1 cellular context compared by ENCODE assay signal in the genomic region with DNA sequence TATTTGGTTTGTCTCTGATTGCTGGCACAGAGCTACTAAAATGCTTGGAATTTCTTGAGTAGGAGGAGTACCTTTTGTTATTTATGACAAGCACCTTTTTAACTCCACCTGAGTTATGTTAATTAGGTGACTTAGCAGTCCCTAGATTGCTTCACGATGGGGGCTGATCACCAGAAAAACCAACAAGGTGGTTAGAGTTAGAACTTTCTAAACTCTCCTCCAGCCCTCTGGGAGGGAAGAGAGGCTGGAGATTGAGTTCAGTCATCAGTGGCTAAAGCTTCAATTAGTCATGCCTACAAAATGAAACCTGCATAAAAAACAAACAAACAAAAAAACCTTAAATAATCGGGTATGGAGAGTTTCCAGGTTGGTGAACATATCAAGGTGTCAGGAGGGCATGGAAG.
TF ChIP-seq lines count a peak whose summit lies in the region.

No MANE protein-coding gene starts in this region.

TF ChIP-seq in GM12878, 131 proteins besides CTCF, POLR2A, EP300 and RAD21 (continued from another document):
- TF ChIP-seq, protein P1, sequence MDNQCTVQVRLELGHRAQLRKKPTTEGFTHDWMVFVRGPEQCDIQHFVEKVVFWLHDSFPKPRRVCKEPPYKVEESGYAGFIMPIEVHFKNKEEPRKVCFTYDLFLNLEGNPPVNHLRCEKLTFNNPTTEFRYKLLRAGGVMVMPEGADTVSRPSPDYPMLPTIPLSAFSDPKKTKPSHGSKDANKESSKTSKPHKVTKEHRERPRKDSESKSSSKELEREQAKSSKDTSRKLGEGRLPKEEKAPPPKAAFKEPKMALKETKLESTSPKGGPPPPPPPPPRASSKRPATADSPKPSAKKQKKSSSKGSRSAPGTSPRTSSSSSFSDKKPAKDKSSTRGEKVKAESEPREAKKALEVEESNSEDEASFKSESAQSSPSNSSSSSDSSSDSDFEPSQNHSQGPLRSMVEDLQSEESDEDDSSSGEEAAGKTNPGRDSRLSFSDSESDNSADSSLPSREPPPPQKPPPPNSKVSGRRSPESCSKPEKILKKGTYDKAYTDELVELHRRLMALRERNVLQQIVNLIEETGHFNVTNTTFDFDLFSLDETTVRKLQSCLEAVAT (IDR thresholded peaks at IDR 0.05), result 0 out of 2 replicates have a peak, but pooled peaks have one; percentile 42
